In the genomic region with DNA sequence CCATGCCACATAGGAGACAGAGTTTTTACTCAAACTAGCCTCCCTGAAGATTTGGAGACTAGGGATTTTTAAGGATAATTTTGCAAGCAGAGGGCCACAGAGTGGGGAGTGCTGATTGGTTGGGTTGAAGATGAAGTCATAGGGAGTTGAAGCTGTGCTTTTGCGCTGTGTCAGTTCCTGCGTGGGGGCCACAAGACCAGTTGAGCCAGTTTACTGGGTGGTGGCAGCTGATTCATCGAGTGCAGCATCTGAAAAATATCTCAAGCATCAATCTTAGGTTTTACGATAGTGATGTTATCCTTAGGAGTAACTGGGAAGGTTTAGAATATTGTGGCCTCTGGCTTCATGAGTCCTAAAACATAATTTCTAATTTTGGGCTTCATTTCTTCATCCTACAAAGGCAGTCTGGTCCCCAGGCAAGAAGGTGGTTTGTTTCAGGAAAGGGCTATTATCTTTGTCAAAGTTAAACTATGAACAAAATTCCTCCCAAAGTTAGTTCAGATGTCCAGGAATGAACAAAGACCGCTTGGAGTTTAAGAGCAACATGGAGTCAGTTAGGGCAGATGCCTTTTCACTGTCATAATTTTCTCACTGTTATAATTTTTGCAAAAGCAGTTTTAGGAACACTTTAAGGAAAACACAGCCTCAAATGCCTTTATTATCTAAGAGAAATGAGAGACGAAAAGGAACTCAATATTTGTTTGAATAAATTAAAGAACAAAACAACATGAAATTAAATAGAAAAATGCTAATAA, we compare ENCODE assay signal across 27 cellular contexts.
"Had no signal": no experiment of that assay in that cellular context is flagged by ENCODE, and none has a peak within 500 bp of the region (broad histone marks: within the 10 kb centered on the region; RNA-seq: fewer than 3 reads in every experiment).

No MANE protein-coding gene starts in this region.

- H3K36me3 ChIP-seq: gastroesophageal sphincter, pancreas, prostate gland, upper lobe of right lung had no signal

- H3K4me1 ChIP-seq: gastroesophageal sphincter, pancreas, prostate gland, upper lobe of right lung had no signal

- H3K27me3 Mint-ChIP-seq: activated CD4-positive, alpha-beta memory T cell treated with anti-CD3 and anti-CD28 coated beads, Interleukin-2, amount 10 ng/mL, durations not matched to agents 7 days and 5 days; activated CD4-positive, alpha-beta T cell treated with anti-CD3 and anti-CD28 coated beads, Interleukin-2, amount 10 ng/mL, durations not matched to agents 7 days and 5 days; activated T-helper 17 cell treated with anti-CD3 and anti-CD28 coated beads, Interleukin-2, amount 50 U/mL, for 72 hours; naive thymus-derived CD4-positive, alpha-beta T cell; stimulated activated naive CD8-positive, alpha-beta T cell treated with anti-CD3 and anti-CD28 coated beads, Interleukin-15, Interleukin-2, amounts not matched to agents 100 ng/mL and 50 ng/mL, for 24 hours had no signal

- ATAC-seq: activated T-cell treated with anti-CD3 and anti-CD28 coated beads, Interleukin-2, amount 50 U/mL, for 4 hours; activated T-helper 17 cell treated with anti-CD3 and anti-CD28 coated beads, Interleukin-2, amount 50 U/mL, for 72 hours; gastroesophageal sphincter; left cardiac atrium; naive thymus-derived CD4-positive, alpha-beta T cell; pancreas; sciatic nerve; stimulated activated effector memory CD8-positive, alpha-beta T cell treated with anti-CD3 and anti-CD28 coated beads, Interleukin-12 subunit alpha, Interleukin-12 subunit beta, amount 100 ng/mL, for 72 hours; upper lobe of right lung; WTC11 had no signal

- H2AFZ ChIP-seq: hepatocyte had no signal

- H3K4me1 Mint-ChIP-seq: activated CD4-positive, alpha-beta memory T cell treated with anti-CD3 and anti-CD28 coated beads, Interleukin-2, amount 10 ng/mL, durations not matched to agents 7 days and 5 days; activated CD4-positive, alpha-beta T cell treated with anti-CD3 and anti-CD28 coated beads, Interleukin-2, amount 10 ng/mL, durations not matched to agents 7 days and 5 days; activated T-helper 17 cell treated with anti-CD3 and anti-CD28 coated beads, Interleukin-2, amount 50 U/mL, for 72 hours; naive thymus-derived CD4-positive, alpha-beta T cell; stimulated activated effector memory CD8-positive, alpha-beta T cell treated with anti-CD3 and anti-CD28 coated beads, Interleukin-12 subunit alpha, Interleukin-12 subunit beta, amount 100 ng/mL, for 72 hours had no signal

- H3K4me2 ChIP-seq: hepatocyte had no signal

- H3K4me3 Mint-ChIP-seq: activated CD4-positive, alpha-beta memory T cell treated with anti-CD3 and anti-CD28 coated beads, Interleukin-2, amount 10 ng/mL, durations not matched to agents 7 days and 5 days; activated CD4-positive, alpha-beta T cell treated with anti-CD3 and anti-CD28 coated beads, Interleukin-2, amount 10 ng/mL, durations not matched to agents 7 days and 5 days; activated T-cell treated with anti-CD3 and anti-CD28 coated beads, Interleukin-2, amount 50 U/mL, for 4 hours; activated T-helper 17 cell treated with anti-CD3 and anti-CD28 coated beads, Interleukin-2, amount 50 U/mL, for 72 hours; mesothelial cell of epicardium; naive thymus-derived CD4-positive, alpha-beta T cell; stimulated activated effector memory CD8-positive, alpha-beta T cell treated with anti-CD3 and anti-CD28 coated beads, Interleukin-12 subunit alpha, Interleukin-12 subunit beta, amount 100 ng/mL, for 72 hours; stimulated activated naive CD8-positive, alpha-beta T cell treated with anti-CD3 and anti-CD28 coated beads, Interleukin-15, Interleukin-2, amounts not matched to agents 100 ng/mL and 50 ng/mL, for 24 hours; WTC11 had no signal

- H3K36me3 Mint-ChIP-seq: mesothelial cell of epicardium; stimulated activated effector memory CD8-positive, alpha-beta T cell treated with anti-CD3 and anti-CD28 coated beads, Interleukin-12 subunit alpha, Interleukin-12 subunit beta, amount 100 ng/mL, for 72 hours; WTC11 had no signal

- H3K27me3 ChIP-seq: gastroesophageal sphincter, hepatocyte, pancreas, upper lobe of right lung had no signal

- H3K27ac ChIP-seq: gastroesophageal sphincter, pancreas, prostate gland, skin epidermis, upper lobe of right lung had no signal

- H3K27ac Mint-ChIP-seq: activated CD4-positive, alpha-beta memory T cell treated with anti-CD3 and anti-CD28 coated beads, Interleukin-2, amount 10 ng/mL, durations not matched to agents 7 days and 5 days; activated CD4-positive, alpha-beta T cell treated with anti-CD3 and anti-CD28 coated beads, Interleukin-2, amount 10 ng/mL, durations not matched to agents 7 days and 5 days; activated T-helper 17 cell treated with anti-CD3 and anti-CD28 coated beads, Interleukin-2, amount 50 U/mL, for 72 hours; mesothelial cell of epicardium; naive thymus-derived CD4-positive, alpha-beta T cell; stimulated activated effector memory CD8-positive, alpha-beta T cell treated with anti-CD3 and anti-CD28 coated beads, Interleukin-12 subunit alpha, Interleukin-12 subunit beta, amount 100 ng/mL, for 72 hours; stimulated activated naive CD8-positive, alpha-beta T cell treated with anti-CD3 and anti-CD28 coated beads, Interleukin-15, Interleukin-2, amounts not matched to agents 100 ng/mL and 50 ng/mL, for 24 hours; WTC11 had no signal

- FAIRE-seq: keratinocyte had no signal

- H3K4me3 ChIP-seq: gastroesophageal sphincter, hepatocyte, pancreas, prostate gland, skin epidermis, upper lobe of right lung had no signal

- H3K9me3 Mint-ChIP-seq: activated CD4-positive, alpha-beta T cell treated with anti-CD3 and anti-CD28 coated beads, Interleukin-2, amount 10 ng/mL, durations not matched to agents 7 days and 5 days; activated T-helper 17 cell treated with anti-CD3 and anti-CD28 coated beads, Interleukin-2, amount 50 U/mL, for 72 hours had no signal

- DNase-seq: activated CD4-positive, alpha-beta memory T cell treated with anti-CD3 and anti-CD28 coated beads, Interleukin-2, amount 10 ng/mL, durations not matched to agents 7 days and 5 days; activated CD4-positive, alpha-beta T cell treated with anti-CD3 and anti-CD28 coated beads for 1 hour; activated CD4-positive, alpha-beta T cell treated with anti-CD3 and anti-CD28 coated beads, Interleukin-2, amount 10 ng/mL, durations not matched to agents 7 days and 5 days; activated gamma-delta T cell treated with Interleukin-2 at 50 U/mL for 16 hours; activated naive CD4-positive, alpha-beta T cell treated with anti-CD3 and anti-CD28 coated beads, Interleukin-2, amount 50 U/mL, for 16 hours; activated T-cell treated with anti-CD3 and anti-CD28 coated beads, Interleukin-2, amount 50 U/mL, for 4 hours; amniotic stem cell; central memory CD4-positive, alpha-beta T cell; left cardiac atrium; naive thymus-derived CD4-positive, alpha-beta T cell; nucleus accumbens; pancreas; retina; stimulated activated CD4-positive, alpha-beta T cell treated with anti-CD3 and anti-CD28 coated beads, Interleukin-4, amount 100 ng/mL, for 24 hours; T-helper 2 cell; upper lobe of right lung had no signal

- H3K9me3 ChIP-seq: gastroesophageal sphincter, pancreas, prostate gland, upper lobe of right lung had no signal

- H3K79me2 ChIP-seq: hepatocyte had no signal
